In genomic region chr11:132140056-132140455, GRCh38 we compare ENCODE assay signal across 2 cellular contexts.
TF ChIP-seq lines count a peak whose summit lies in the region.

No MANE protein-coding gene starts in this region.

TF ChIP-seq in HepG2, 621 proteins besides CTCF, POLR2A, EP300 and RAD21 (continued from another document):
- TF ChIP-seq, protein P1, sequence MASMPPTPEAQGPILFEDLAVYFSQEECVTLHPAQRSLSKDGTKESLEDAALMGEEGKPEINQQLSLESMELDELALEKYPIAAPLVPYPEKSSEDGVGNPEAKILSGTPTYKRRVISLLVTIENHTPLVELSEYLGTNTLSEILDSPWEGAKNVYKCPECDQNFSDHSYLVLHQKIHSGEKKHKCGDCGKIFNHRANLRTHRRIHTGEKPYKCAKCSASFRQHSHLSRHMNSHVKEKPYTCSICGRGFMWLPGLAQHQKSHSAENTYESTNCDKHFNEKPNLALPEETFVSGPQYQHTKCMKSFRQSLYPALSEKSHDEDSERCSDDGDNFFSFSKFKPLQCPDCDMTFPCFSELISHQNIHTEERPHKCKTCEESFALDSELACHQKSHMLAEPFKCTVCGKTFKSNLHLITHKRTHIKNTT (CRISPR knock-in tag; IDR thresholded peaks at IDR 0.05), result no peak
- TF ChIP-seq SMAD3 (CRISPR knock-in tag; IDR thresholded peaks at IDR 0.05), result no peak
- no peak for TF ChIP-seq NONO (IDR thresholded peaks at IDR 0.05)
- TF ChIP-seq NONO (CRISPR knock-in tag; conservative IDR thresholded peaks at IDR 0.05), result no peak
- no peak for TF ChIP-seq JDP2 (CRISPR knock-in tag; IDR thresholded peaks at IDR 0.05; ENCODE audit: borderline replicate concordance)
- no peak for TF ChIP-seq ZNF839 (CRISPR knock-in tag; IDR thresholded peaks at IDR 0.05; ENCODE audit: borderline replicate concordance)
TF ChIP-seq in HepG2: peak in this region for 0.

TF ChIP-seq in WTC11, 78 proteins besides CTCF, POLR2A, EP300 and RAD21 (continued from another document):
- TF ChIP-seq, protein P2, sequence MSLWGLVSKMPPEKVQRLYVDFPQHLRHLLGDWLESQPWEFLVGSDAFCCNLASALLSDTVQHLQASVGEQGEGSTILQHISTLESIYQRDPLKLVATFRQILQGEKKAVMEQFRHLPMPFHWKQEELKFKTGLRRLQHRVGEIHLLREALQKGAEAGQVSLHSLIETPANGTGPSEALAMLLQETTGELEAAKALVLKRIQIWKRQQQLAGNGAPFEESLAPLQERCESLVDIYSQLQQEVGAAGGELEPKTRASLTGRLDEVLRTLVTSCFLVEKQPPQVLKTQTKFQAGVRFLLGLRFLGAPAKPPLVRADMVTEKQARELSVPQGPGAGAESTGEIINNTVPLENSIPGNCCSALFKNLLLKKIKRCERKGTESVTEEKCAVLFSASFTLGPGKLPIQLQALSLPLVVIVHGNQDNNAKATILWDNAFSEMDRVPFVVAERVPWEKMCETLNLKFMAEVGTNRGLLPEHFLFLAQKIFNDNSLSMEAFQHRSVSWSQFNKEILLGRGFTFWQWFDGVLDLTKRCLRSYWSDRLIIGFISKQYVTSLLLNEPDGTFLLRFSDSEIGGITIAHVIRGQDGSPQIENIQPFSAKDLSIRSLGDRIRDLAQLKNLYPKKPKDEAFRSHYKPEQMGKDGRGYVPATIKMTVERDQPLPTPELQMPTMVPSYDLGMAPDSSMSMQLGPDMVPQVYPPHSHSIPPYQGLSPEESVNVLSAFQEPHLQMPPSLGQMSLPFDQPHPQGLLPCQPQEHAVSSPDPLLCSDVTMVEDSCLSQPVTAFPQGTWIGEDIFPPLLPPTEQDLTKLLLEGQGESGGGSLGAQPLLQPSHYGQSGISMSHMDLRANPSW (CRISPR knock-in tag; conservative IDR thresholded peaks at IDR 0.05; ENCODE audit: low read depth), result no peak
- TF ChIP-seq MYBL2 (CRISPR knock-in tag; IDR thresholded peaks at IDR 0.05) (no peak), GRHL2 (CRISPR knock-in tag; IDR thresholded peaks at IDR 0.05; ENCODE audit: insufficient replicate concordance, severe bottlenecking) (no peak), CDX4 (CRISPR knock-in tag; IDR thresholded peaks at IDR 0.05; ENCODE audit: borderline replicate concordance) (no peak)
